In the genomic region with DNA sequence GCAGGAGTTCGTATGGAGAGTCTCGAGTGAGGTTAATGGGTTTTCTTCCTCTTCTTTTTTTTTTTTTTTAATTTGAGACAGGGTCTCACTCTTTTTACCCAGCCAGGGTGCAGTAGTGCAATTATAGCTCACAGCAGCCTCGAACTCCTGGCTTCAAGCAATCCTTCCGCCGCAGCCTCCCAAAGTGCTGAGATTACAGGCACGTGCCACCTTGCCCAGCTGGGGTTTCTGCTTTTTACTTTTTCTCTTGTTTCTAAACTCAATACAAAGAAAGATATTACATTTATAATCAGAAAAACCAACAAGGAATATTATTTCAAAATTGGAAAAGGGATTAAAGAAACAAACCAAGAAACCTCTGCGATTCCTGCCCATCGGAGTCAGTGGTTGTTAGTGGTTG, we compare ENCODE assay signal across 2 cellular contexts.
TF ChIP-seq lines count a peak whose summit lies in the region.

No MANE protein-coding gene starts in this region.

TF ChIP-seq in SK-N-SH, 30 proteins besides CTCF, POLR2A, EP300 and RAD21 (continued from another document):
- TF ChIP-seq, protein P1, sequence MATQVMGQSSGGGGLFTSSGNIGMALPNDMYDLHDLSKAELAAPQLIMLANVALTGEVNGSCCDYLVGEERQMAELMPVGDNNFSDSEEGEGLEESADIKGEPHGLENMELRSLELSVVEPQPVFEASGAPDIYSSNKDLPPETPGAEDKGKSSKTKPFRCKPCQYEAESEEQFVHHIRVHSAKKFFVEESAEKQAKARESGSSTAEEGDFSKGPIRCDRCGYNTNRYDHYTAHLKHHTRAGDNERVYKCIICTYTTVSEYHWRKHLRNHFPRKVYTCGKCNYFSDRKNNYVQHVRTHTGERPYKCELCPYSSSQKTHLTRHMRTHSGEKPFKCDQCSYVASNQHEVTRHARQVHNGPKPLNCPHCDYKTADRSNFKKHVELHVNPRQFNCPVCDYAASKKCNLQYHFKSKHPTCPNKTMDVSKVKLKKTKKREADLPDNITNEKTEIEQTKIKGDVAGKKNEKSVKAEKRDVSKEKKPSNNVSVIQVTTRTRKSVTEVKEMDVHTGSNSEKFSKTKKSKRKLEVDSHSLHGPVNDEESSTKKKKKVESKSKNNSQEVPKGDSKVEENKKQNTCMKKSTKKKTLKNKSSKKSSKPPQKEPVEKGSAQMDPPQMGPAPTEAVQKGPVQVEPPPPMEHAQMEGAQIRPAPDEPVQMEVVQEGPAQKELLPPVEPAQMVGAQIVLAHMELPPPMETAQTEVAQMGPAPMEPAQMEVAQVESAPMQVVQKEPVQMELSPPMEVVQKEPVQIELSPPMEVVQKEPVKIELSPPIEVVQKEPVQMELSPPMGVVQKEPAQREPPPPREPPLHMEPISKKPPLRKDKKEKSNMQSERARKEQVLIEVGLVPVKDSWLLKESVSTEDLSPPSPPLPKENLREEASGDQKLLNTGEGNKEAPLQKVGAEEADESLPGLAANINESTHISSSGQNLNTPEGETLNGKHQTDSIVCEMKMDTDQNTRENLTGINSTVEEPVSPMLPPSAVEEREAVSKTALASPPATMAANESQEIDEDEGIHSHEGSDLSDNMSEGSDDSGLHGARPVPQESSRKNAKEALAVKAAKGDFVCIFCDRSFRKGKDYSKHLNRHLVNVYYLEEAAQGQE (IDR thresholded peaks at IDR 0.05; ENCODE audit: low read depth, low read length): no peak

TF ChIP-seq in SK-N-SH treated with all-trans-retinoic acid at 6 μM for 48 hours, 23 proteins besides CTCF, POLR2A, EP300 and RAD21 (continued from another document):
- TF ChIP-seq, protein P2, sequence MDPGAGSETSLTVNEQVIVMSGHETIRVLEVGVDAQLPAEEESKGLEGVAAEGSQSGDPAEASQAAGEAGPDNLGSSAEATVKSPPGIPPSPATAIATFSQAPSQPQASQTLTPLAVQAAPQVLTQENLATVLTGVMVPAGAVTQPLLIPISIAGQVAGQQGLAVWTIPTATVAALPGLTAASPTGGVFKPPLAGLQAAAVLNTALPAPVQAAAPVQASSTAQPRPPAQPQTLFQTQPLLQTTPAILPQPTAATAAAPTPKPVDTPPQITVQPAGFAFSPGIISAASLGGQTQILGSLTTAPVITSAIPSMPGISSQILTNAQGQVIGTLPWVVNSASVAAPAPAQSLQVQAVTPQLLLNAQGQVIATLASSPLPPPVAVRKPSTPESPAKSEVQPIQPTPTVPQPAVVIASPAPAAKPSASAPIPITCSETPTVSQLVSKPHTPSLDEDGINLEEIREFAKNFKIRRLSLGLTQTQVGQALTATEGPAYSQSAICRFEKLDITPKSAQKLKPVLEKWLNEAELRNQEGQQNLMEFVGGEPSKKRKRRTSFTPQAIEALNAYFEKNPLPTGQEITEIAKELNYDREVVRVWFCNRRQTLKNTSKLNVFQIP (CRISPR knock-in tag; IDR thresholded peaks at IDR 0.05; ENCODE audit: borderline replicate concordance, low read depth): no peak
- TF ChIP-seq, protein P3, sequence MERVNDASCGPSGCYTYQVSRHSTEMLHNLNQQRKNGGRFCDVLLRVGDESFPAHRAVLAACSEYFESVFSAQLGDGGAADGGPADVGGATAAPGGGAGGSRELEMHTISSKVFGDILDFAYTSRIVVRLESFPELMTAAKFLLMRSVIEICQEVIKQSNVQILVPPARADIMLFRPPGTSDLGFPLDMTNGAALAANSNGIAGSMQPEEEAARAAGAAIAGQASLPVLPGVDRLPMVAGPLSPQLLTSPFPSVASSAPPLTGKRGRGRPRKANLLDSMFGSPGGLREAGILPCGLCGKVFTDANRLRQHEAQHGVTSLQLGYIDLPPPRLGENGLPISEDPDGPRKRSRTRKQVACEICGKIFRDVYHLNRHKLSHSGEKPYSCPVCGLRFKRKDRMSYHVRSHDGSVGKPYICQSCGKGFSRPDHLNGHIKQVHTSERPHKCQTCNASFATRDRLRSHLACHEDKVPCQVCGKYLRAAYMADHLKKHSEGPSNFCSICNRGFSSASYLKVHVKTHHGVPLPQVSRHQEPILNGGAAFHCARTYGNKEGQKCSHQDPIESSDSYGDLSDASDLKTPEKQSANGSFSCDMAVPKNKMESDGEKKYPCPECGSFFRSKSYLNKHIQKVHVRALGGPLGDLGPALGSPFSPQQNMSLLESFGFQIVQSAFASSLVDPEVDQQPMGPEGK (CRISPR knock-in tag; IDR thresholded peaks at IDR 0.05; ENCODE audit: borderline replicate concordance): no peak
- TF ChIP-seq TCF4 (CRISPR knock-in tag; IDR thresholded peaks at IDR 0.05; ENCODE audit: borderline replicate concordance): no peak
- no peak for TF ChIP-seq ZFP3 (CRISPR knock-in tag; IDR thresholded peaks at IDR 0.05)
- no peak for TF ChIP-seq ZNF565 (CRISPR knock-in tag; conservative IDR thresholded peaks at IDR 0.05; ENCODE audit: low read depth)
TF ChIP-seq in SK-N-SH treated with all-trans-retinoic acid at 6 μM for 48 hours: peak in this region for 0.
